9 cellular contexts compared by ENCODE assay signal in genomic region chr9:36091028-36091953, GRCh38. TPM values are rescaled to one million over a fixed set of nuclear protein-coding genes. Genes with fewer than 3 reads are reported as not detected.
A peak's percentile ranks its signal among the peaks of the same experiment; 100 is the strongest.
DNase-seq lines count a peak whose midpoint lies in the region; ATAC-seq and TF ChIP-seq lines count a peak whose summit lies in the region.
"Had no signal": no experiment of that assay in that cellular context is flagged by ENCODE, and none has a peak within 500 bp of the region (broad histone marks: within the 10 kb centered on the region; RNA-seq: fewer than 3 reads in every experiment).

No MANE protein-coding gene starts in this region.

- TF ChIP-seq CTCF in RWPE2 (IDR thresholded peaks at IDR 0.05; ENCODE audit: poor library complexity, severe bottlenecking): no peak
- TF ChIP-seq CTCF in psoas muscle (IDR thresholded peaks at IDR 0.05): no peak

- H3K9me3 ChIP-seq in RWPE2 (ENCODE audit: severe bottlenecking) (no peaks in the 10 kb centered on the region), psoas muscle (no peaks in the 10 kb centered on the region)

- H3K4me1 ChIP-seq in RWPE2 (ENCODE audit: insufficient read depth, poor library complexity, severe bottlenecking) (peaks cover 12% of the 10 kb centered on the region), psoas muscle (peaks cover 6% of the 10 kb centered on the region)

- H3K36me3 ChIP-seq in RWPE2 (ENCODE audit: low read depth): no peaks in the 10 kb centered on the region; the same call in 1 of the 2 replicates
- no peaks in the 10 kb centered on the region for H3K36me3 ChIP-seq in psoas muscle (ENCODE audit: insufficient read depth in 1 of 2, low read depth in 1 of 2)

- DNase-seq in GM04504 (ENCODE audit: low read depth) (peak; percentile 17), RWPE2 (ENCODE audit: low spot score) (no peak), fibroblast of peridontal ligament (ENCODE audit: extremely low read depth) (peak; percentile 61), psoas muscle (no peak), NCI-H510A (lab: John Stamatoyannopoulos, UW) (no peak)
- DNase-seq: NCI-H187 had no signal

- WGBS in psoas muscle, 3 donors: 36 to 41% (median 37%) methylated on average over 8 of the region's 8 CpGs

- no peaks in the 10 kb centered on the region for H3K27me3 ChIP-seq in RWPE2 (ENCODE audit: insufficient read depth, poor library complexity, severe bottlenecking)
- no peaks in the 10 kb centered on the region for H3K27me3 ChIP-seq in psoas muscle (ENCODE audit: insufficient read depth in 3 of 3, low read length in 2 of 3)

- H3K4me3 ChIP-seq in RWPE2 (ENCODE audit: severe bottlenecking): no peak overlapping the region
- H3K4me3 ChIP-seq in psoas muscle: no peak overlapping the region

- intact Hi-C loops in psoas muscle (cut with DNase I): no loop called here

- peak overlapping the region; percentile 37 for H3K27ac ChIP-seq in RWPE2 (ENCODE audit: poor library complexity, severe bottlenecking)
- H3K27ac ChIP-seq in psoas muscle: peak overlapping the region; percentile 14

- ATAC-seq in RWPE2 (ENCODE audit: low read depth): peak; percentile 63; the same call in 2 of the 3 replicates
- ATAC-seq in psoas muscle: no peak
- no peak for ATAC-seq in HG03521 (IDR thresholded peaks at IDR 0.05; ENCODE audit: unreplicated experiment)
- no peak for ATAC-seq in GM19023 (IDR thresholded peaks at IDR 0.05; ENCODE audit: unreplicated experiment)
- ATAC-seq in HG02973 (IDR thresholded peaks at IDR 0.05; ENCODE audit: unreplicated experiment): no peak

RNA-seq across cellular contexts. Expression of gene GLIPR2, which starts 45.2 kb away (rescaled TPM):
- 1 to 10 TPM; 3.6 to 6.5 (median 4.9) TPM for total RNA-seq in psoas muscle
- polyA plus RNA-seq in psoas muscle: 1 to 10 TPM; 2.5 to 3.4 (median 3.2) TPM

RNA-seq across cellular contexts. Expression of gene RECK, which starts 54.6 kb away (rescaled TPM):
- total RNA-seq in psoas muscle: 1 to 10 TPM; 2.0 to 8.0 (median 4.6) TPM
- 1 to 10 TPM; 1.4 to 1.8 (median 1.5) TPM for polyA plus RNA-seq in psoas muscle

Comparison
In these comparisons a context has a peak if more than half of its experiments do, and no peak if none do; other contexts are left out.
1. DNase-seq: peak in GM04504 (single experiment) and fibroblast of peridontal ligament (single experiment); none in RWPE2 (single experiment), psoas muscle (0 of 2) and NCI-H510A (single experiment).